Comparison of ENCODE assay signal across 36 cellular contexts in genomic region chr7:4964506-4964905, GRCh38. TPM values are rescaled to one million over a fixed set of nuclear protein-coding genes. Genes with fewer than 3 reads are reported as not detected.
"Had no signal": no experiment of that assay in that cellular context is flagged by ENCODE, and none has a peak within 500 bp of the region (broad histone marks: within the 10 kb centered on the region; RNA-seq: fewer than 3 reads in every experiment).

No MANE protein-coding gene starts in this region.

- H2AFZ ChIP-seq: neural progenitor cell had no signal

- H3K27me3 ChIP-seq: ovary, right lobe of liver had no signal

- DNase-seq: hippocampal formation; kidney glomerular epithelial cell; left cardiac atrium; left ventricle myocardium superior; lower lobe of right lung; mammary epithelial cell; mesenchymal stem cell; naive B cell; natural killer cell; nephron progenitor cell; stimulated activated CD4-positive, alpha-beta T cell treated with anti-CD3 and anti-CD28 coated beads, Interleukin-12 subunit alpha, Interleukin-12 subunit beta, amount 100 ng/mL, for 4 hours; stimulated activated CD4-positive, alpha-beta T cell treated with anti-CD3 and anti-CD28 coated beads, Interleukin-15, amount 100 ng/mL, for 24 hours; stimulated activated CD4-positive, alpha-beta T cell treated with anti-CD3 and anti-CD28 coated beads, Interleukin-2, amount 100 ng/mL, for 24 hours; stimulated activated CD4-positive, alpha-beta T cell treated with anti-CD3 and anti-CD28 coated beads, Interleukin-4, amount 100 ng/mL, for 1 hour; stimulated activated naive CD4-positive, alpha-beta T cell; uterus had no signal

- FAIRE-seq: keratinocyte had no signal

- H3K27ac Mint-ChIP-seq: mesothelial cell of epicardium; natural killer cell; nephron progenitor cell; neural progenitor cell; progenitor cell of endocrine pancreas; stimulated activated naive CD8-positive, alpha-beta T cell treated with anti-CD3 and anti-CD28 coated beads, Interleukin-15, Interleukin-2, amounts not matched to agents 100 ng/mL and 50 ng/mL, for 24 hours; type B pancreatic cell had no signal

- ATAC-seq: left cardiac atrium, left lobe of liver, left ventricle myocardium superior, lower lobe of right lung, natural killer cell, right lobe of liver had no signal

- H3K27ac ChIP-seq: lower lobe of right lung, neural progenitor cell, ovary, right atrium auricular region, right lobe of liver, suprapubic skin, tibial nerve, uterus had no signal

- H3K9me3 ChIP-seq: lower lobe of right lung, ovary, right atrium auricular region, right lobe of liver, suprapubic skin, tibial nerve, uterus had no signal

- H3K4me2 ChIP-seq: neural progenitor cell, smooth muscle cell had no signal

- H3K36me3 Mint-ChIP-seq: mesothelial cell of epicardium, naive B cell, natural killer cell, neural progenitor cell, type B pancreatic cell had no signal

- H3K4me1 ChIP-seq: lower lobe of right lung, neural progenitor cell, right atrium auricular region, right lobe of liver, uterus had no signal

- H3K36me3 ChIP-seq: lower lobe of right lung, neural progenitor cell, ovary, right atrium auricular region, right lobe of liver, suprapubic skin, tibial nerve, uterus had no signal

- H3K4me3 Mint-ChIP-seq: mesothelial cell of epicardium; naive B cell; natural killer cell; nephron progenitor cell; neural progenitor cell; stimulated activated naive CD8-positive, alpha-beta T cell treated with anti-CD3 and anti-CD28 coated beads, Interleukin-15, Interleukin-2, amounts not matched to agents 100 ng/mL and 50 ng/mL, for 24 hours; type B pancreatic cell had no signal

- H3K4me1 Mint-ChIP-seq: mesothelial cell of epicardium, naive B cell, natural killer cell, nephron progenitor cell, neural progenitor cell had no signal

- H3K9me3 Mint-ChIP-seq: mesothelial cell of epicardium; naive B cell; natural killer cell; nephron progenitor cell; neural progenitor cell; stimulated activated naive CD8-positive, alpha-beta T cell treated with anti-CD3 and anti-CD28 coated beads, Interleukin-15, Interleukin-2, amounts not matched to agents 100 ng/mL and 50 ng/mL, for 24 hours; type B pancreatic cell had no signal

- H3K4me3 ChIP-seq: lower lobe of right lung, neural progenitor cell, ovary, right atrium auricular region, right lobe of liver, smooth muscle cell, suprapubic skin, tibial nerve, uterus had no signal

- H3K9ac ChIP-seq: neural progenitor cell had no signal

RNA-seq across cellular contexts. Expression of gene MMD2, which starts 5.5 kb away (rescaled TPM):
- total RNA-seq: left cardiac atrium, left lobe of liver, left ventricle myocardium superior, lower lobe of right lung, mammary epithelial cell, mesothelial cell of epicardium, mononuclear cell, natural killer cell, omental fat pad, ovary, progenitor cell of endocrine pancreas, pulmonary artery endothelial cell, renal cortical epithelial cell, right lobe of liver, skeletal muscle tissue, smooth muscle cell, subcutaneous adipose tissue, suprapubic skin, ureter, uterus had no signal
- polyA plus RNA-seq: keratinocyte, mammary epithelial cell, ovary, smooth muscle cell had no signal
